Comparison of ENCODE assay signal across 7 cellular contexts in the genomic region with DNA sequence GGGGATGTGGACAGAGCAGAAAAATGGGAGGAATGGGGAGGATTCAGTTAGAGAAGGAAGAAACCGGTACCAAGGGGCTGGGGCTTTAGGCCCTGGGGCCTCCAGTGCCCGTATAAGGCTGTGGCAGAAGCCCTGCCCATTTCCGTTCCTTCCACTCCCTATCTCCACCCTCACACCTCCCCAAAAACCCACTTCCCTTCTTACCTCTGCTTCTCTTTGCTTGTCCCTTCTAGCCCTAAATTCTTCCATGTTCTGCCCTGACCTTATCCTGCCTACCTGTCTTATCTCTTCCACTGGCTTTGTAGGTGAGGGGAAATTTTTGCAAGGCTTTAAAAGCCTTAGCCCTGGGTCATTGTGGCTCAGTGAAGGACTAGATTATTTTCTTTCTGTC. TPM values are rescaled to one million over a fixed set of nuclear protein-coding genes. Genes with fewer than 3 reads are reported as not detected.
DNase-seq lines count a peak whose midpoint lies in the region; ATAC-seq and TF ChIP-seq lines count a peak whose summit lies in the region.
"Had no signal": no experiment of that assay in that cellular context is flagged by ENCODE, and none has a peak within 500 bp of the region (broad histone marks: within the 10 kb centered on the region; RNA-seq: fewer than 3 reads in every experiment).

No MANE protein-coding gene starts in this region.

- 24 to 31% methylated on average over 3 of the region's 3 CpGs for WGBS in gastroesophageal sphincter (ENCODE audit: low coverage in 1 of 2), 2 donors

- no peak for TF ChIP-seq CTCF in gastroesophageal sphincter (IDR thresholded peaks at IDR 0.05)

- H3K4me1 ChIP-seq in gastroesophageal sphincter = peaks cover 0 to 74% (median 35%) of the 10 kb centered on the region in 3 donors

- no peak overlapping the region for H3K4me3 ChIP-seq in gastroesophageal sphincter

- no peak for TF ChIP-seq POLR2A in gastroesophageal sphincter (IDR thresholded peaks at IDR 0.05)

- ATAC-seq in gastroesophageal sphincter = no peak
- no peak for ATAC-seq in GM18907 (IDR thresholded peaks at IDR 0.05; ENCODE audit: unreplicated experiment)
- ATAC-seq in HG02610 (IDR thresholded peaks at IDR 0.05; ENCODE audit: unreplicated experiment) = no peak

- H3K9me3 ChIP-seq in gastroesophageal sphincter = no peaks in the 10 kb centered on the region

- H3K27me3 ChIP-seq in gastroesophageal sphincter = no peaks in the 10 kb centered on the region

- no peak for TF ChIP-seq EP300 in gastroesophageal sphincter (IDR thresholded peaks at IDR 0.05)

- peak overlapping the region in 3 of 4 donors; percentile 96 to 98 (median 98) for H3K27ac ChIP-seq in gastroesophageal sphincter

- DNase-seq in CD1c-positive myeloid dendritic cell (ENCODE audit: extremely low spot score) (peak; percentile 49), putamen (ENCODE audit: low spot score) (no peak)

- H3K36me3 ChIP-seq in gastroesophageal sphincter = peaks cover 0 to 51% of the 10 kb centered on the region in 2 donors

TF ChIP-seq in PFSK-1, 5 proteins besides CTCF, POLR2A, EP300 and RAD21:
- TF ChIP-seq POLR2AphosphoS5 (IDR thresholded peaks at IDR 0.05; ENCODE audit: low read depth, low read length) = peak; percentile 61
- TF ChIP-seq, protein P1, sequence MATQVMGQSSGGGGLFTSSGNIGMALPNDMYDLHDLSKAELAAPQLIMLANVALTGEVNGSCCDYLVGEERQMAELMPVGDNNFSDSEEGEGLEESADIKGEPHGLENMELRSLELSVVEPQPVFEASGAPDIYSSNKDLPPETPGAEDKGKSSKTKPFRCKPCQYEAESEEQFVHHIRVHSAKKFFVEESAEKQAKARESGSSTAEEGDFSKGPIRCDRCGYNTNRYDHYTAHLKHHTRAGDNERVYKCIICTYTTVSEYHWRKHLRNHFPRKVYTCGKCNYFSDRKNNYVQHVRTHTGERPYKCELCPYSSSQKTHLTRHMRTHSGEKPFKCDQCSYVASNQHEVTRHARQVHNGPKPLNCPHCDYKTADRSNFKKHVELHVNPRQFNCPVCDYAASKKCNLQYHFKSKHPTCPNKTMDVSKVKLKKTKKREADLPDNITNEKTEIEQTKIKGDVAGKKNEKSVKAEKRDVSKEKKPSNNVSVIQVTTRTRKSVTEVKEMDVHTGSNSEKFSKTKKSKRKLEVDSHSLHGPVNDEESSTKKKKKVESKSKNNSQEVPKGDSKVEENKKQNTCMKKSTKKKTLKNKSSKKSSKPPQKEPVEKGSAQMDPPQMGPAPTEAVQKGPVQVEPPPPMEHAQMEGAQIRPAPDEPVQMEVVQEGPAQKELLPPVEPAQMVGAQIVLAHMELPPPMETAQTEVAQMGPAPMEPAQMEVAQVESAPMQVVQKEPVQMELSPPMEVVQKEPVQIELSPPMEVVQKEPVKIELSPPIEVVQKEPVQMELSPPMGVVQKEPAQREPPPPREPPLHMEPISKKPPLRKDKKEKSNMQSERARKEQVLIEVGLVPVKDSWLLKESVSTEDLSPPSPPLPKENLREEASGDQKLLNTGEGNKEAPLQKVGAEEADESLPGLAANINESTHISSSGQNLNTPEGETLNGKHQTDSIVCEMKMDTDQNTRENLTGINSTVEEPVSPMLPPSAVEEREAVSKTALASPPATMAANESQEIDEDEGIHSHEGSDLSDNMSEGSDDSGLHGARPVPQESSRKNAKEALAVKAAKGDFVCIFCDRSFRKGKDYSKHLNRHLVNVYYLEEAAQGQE (IDR thresholded peaks at IDR 0.05; ENCODE audit: insufficient read depth in 1 of 2, low read depth in 2 of 2, low read length in 2 of 2) = no peak
- TF ChIP-seq TAF1 (IDR thresholded peaks at IDR 0.05; ENCODE audit: borderline replicate concordance, insufficient read depth, low read length) = no peak
- TF ChIP-seq FOXP2 (optimal IDR thresholded peaks at IDR 0.05; ENCODE audit: borderline replicate concordance, extremely low read depth, extremely low read length, insufficient read depth) = no peak
- TF ChIP-seq SIN3A (IDR thresholded peaks at IDR 0.05; ENCODE audit: borderline replicate concordance, insufficient read depth, low read length) = no peak

RNA-seq across cellular contexts. Expression of a gene that starts 4.1 kb away (rescaled TPM):
- polyA plus RNA-seq in PFSK-1 (2012; ENCODE audit: insufficient read length, low read depth) = 142 TPM
- 10 to 100 TPM; 67.3 to 98.8 (median 85.9) TPM for total RNA-seq in gastroesophageal sphincter

RNA-seq across cellular contexts. Expression of a gene that starts 4.2 kb away (rescaled TPM):
- polyA plus RNA-seq in PFSK-1 (2012; ENCODE audit: insufficient read length, low read depth) = 5,299 TPM
- total RNA-seq in gastroesophageal sphincter = 1,000 to 10,000 TPM in 2 of 4 donors, 100 to 1,000 TPM in 2; 920 to 1,441 (median 1,060) TPM

RNA-seq across cellular contexts. Expression of a gene that starts 4.3 kb away (rescaled TPM):
- 180 TPM for polyA plus RNA-seq in PFSK-1 (2012; ENCODE audit: insufficient read length, low read depth)
- 10 to 100 TPM; 28.7 to 58.9 (median 46.8) TPM for total RNA-seq in gastroesophageal sphincter

RNA-seq across cellular contexts. Expression of a gene that starts 6.8 kb away (rescaled TPM):
- 81.3 TPM for polyA plus RNA-seq in PFSK-1 (2012; ENCODE audit: insufficient read length, low read depth)
- 10 to 100 TPM in 2 of 4 donors, 1 to 10 TPM in 2; 1.5 to 16.2 (median 7.6) TPM for total RNA-seq in gastroesophageal sphincter

RNA-seq across cellular contexts. Expression of a gene that starts 12.1 kb away (rescaled TPM):
- polyA plus RNA-seq in PFSK-1 (2012; ENCODE audit: insufficient read length, low read depth) = 0.82 TPM
- under 1 TPM in 1 of 4 donors, not detected in 3; 0.19 TPM for total RNA-seq in gastroesophageal sphincter
- total RNA-seq: fibroblast of villous mesenchyme had no signal
